In genomic region chr3:30530084-30530483, GRCh38 we compare ENCODE assay signal across 25 cellular contexts.
DNase-seq lines count a peak whose midpoint lies in the region; ATAC-seq, FAIRE-seq and TF ChIP-seq lines count a peak whose summit lies in the region.
"Had no signal": no experiment of that assay in that cellular context is flagged by ENCODE, and none has a peak within 500 bp of the region (broad histone marks: within the 10 kb centered on the region; RNA-seq: fewer than 3 reads in every experiment).

No MANE protein-coding gene starts in this region.

- H2AK9ac ChIP-seq in IMR-90 (replicated peaks; ENCODE audit: low read depth, low read length, poor library complexity), result no peak overlapping the region

- dilution Hi-C loops in mammary epithelial cell (cut with HindIII; ENCODE audit: low sequenced_read_pairs), result no loop called here
- dilution Hi-C loops in IMR-90 (cut with HindIII; ENCODE audit: low sequenced_read_pairs, unreplicated experiment), result no loop called here

- no peaks in the 10 kb centered on the region for H4K20me1 ChIP-seq in mammary epithelial cell (ENCODE audit: insufficient read depth, low read length)
- no peaks in the 10 kb centered on the region for H4K20me1 ChIP-seq in IMR-90 (ENCODE audit: insufficient read depth, low read length)
- H4K20me1 ChIP-seq: BLaER1 had no signal

- intact Hi-C loops in mammary epithelial cell (cut with micrococcal nuclease), result no loop called here
- intact Hi-C loops in breast epithelium (cut with DNase I; ENCODE audit: low total_unique reads), result no loop called here
- intact Hi-C loops in IMR-90 (cut with micrococcal nuclease), result no loop called here

- H2AK5ac ChIP-seq in IMR-90 (ENCODE audit: low read depth, low read length), result no peak overlapping the region

- no peak overlapping the region for H3K14ac ChIP-seq in IMR-90 (replicated peaks; ENCODE audit: low read depth, low read length)

- H4K91ac ChIP-seq in IMR-90 (ENCODE audit: insufficient read depth, low read depth, low read length), result no peak overlapping the region

- peak overlapping the region; percentile 9 for H2AFZ ChIP-seq in mammary epithelial cell (ENCODE audit: low read depth, low read length)
- H2AFZ ChIP-seq in IMR-90 (replicated peaks; ENCODE audit: low read length, poor library complexity), result no peak overlapping the region

- TF ChIP-seq EP300 in A549 (IDR thresholded peaks at IDR 0.05), result no peak

- H3K36me3 ChIP-seq in mammary epithelial cell (ENCODE audit: insufficient read depth, low read length), result no peaks in the 10 kb centered on the region
- H3K36me3 ChIP-seq in breast epithelium, result no peaks in the 10 kb centered on the region
- no peaks in the 10 kb centered on the region for H3K36me3 ChIP-seq in IMR-90 (ENCODE audit: control insufficient read depth, insufficient read depth, low read length)
- H3K36me3 ChIP-seq: BE2C, BLaER1 had no signal

- H3K56ac ChIP-seq in IMR-90 (ENCODE audit: extremely low read depth, insufficient read depth, low read length), result no peak overlapping the region

- WGBS in mammary epithelial cell (ENCODE audit: low coverage, missing lambda C conversion rate), result 95% methylated on average over 1 of the region's 1 CpG
- 100% methylated on average over 1 of the region's 1 CpG for WGBS in A549 (ENCODE audit: missing lambda C conversion rate)
- no CpG with 5 or more reads among the region's 1 CpG for WGBS in IMR-90 (ENCODE audit: extremely low coverage in 2 of 2, insufficient read length in 1 of 2), 2 experiments

- H3K9ac ChIP-seq in mammary epithelial cell (ENCODE audit: insufficient read depth, low read length) (no peak overlapping the region), IMR-90 (ENCODE audit: low read depth, low read length) (no peak overlapping the region)
- H3K9ac ChIP-seq: BLaER1 had no signal

- H3K27me3 ChIP-seq in mammary epithelial cell (ENCODE audit: insufficient read depth, low read length) (no peaks in the 10 kb centered on the region), breast epithelium (no peaks in the 10 kb centered on the region), IMR-90 (ENCODE audit: control insufficient read depth, insufficient read depth, low read length) (no peaks in the 10 kb centered on the region)
- H3K27me3 ChIP-seq: BE2C, BLaER1 had no signal

- no peak for TF ChIP-seq CTCF in mammary epithelial cell (conservative IDR thresholded peaks at IDR 0.05 in 1 of 2, IDR thresholded peaks at IDR 0.05 in 1 of 2; ENCODE audit: extremely low read depth in 1 of 2, insufficient read depth in 1 of 2, low read depth in 1 of 2, low read length in 2 of 2)
- TF ChIP-seq CTCF in breast epithelium (IDR thresholded peaks at IDR 0.05), result no peak
- no peak for TF ChIP-seq CTCF in A549 (IDR thresholded peaks at IDR 0.05)
- no peak for TF ChIP-seq CTCF in IMR-90 (conservative IDR thresholded peaks at IDR 0.05; ENCODE audit: low read depth, low read length)

- no peak overlapping the region for H2BK15ac ChIP-seq in IMR-90 (ENCODE audit: low read depth, low read length)

- in situ Hi-C loops in mammary epithelial cell (cut with MboI; ENCODE audit: low sequenced_read_pairs in 2 of 2) (no loop called here), IMR-90 (cut with MboI; ENCODE audit: low sequenced_read_pairs) (no loop called here)

- BruUV-seq in mammary epithelial cell (replicated peaks; lab: Mats Ljungman, UMichigan), result no TSS peak
- no TSS peak for BruUV-seq in IMR-90 (replicated peaks; lab: Mats Ljungman, UMichigan)

- H3K9me1 ChIP-seq in IMR-90 (ENCODE audit: insufficient read depth, low read length), result no peaks in the 10 kb centered on the region

- no peak overlapping the region for H3K4ac ChIP-seq in IMR-90 (ENCODE audit: low read depth, low read length)

- no peaks in the 10 kb centered on the region for H3K9me3 ChIP-seq in mammary epithelial cell (replicated peaks; ENCODE audit: insufficient read depth, low read length)
- no peaks in the 10 kb centered on the region for H3K9me3 ChIP-seq in breast epithelium
- no peaks in the 10 kb centered on the region for H3K9me3 ChIP-seq in A549
- H3K9me3 ChIP-seq in IMR-90 (ENCODE audit: control insufficient read depth, insufficient read depth, low read length), result no peaks in the 10 kb centered on the region
- H3K9me3 ChIP-seq: BE2C had no signal

- no peaks in the 10 kb centered on the region for H3K79me1 ChIP-seq in IMR-90 (ENCODE audit: low read depth in 1 of 2, low read length in 2 of 2)

- H2BK120ac ChIP-seq in IMR-90 (ENCODE audit: low read depth, low read length), result no peak overlapping the region

- CTCF ChIA-PET in mammary epithelial cell (lab: Charles Lee; ENCODE audit: low non-redundant PET) (no interaction called here), A549 (lab: Yijun Ruan, JAX) (no interaction called here), IMR-90 (lab: Yijun Ruan, JAX) (no interaction called here)

- POLR2A ChIA-PET in A549 (lab: Yijun Ruan, JAX), result no interaction called here
- POLR2A ChIA-PET in IMR-90 (lab: Charles Lee; ENCODE audit: unreplicated experiment), result no interaction called here

- TF ChIP-seq POLR2A in breast epithelium (IDR thresholded peaks at IDR 0.05) (no peak), A549 (IDR thresholded peaks at IDR 0.05; ENCODE audit: low read length) (no peak), IMR-90 (IDR thresholded peaks at IDR 0.05; ENCODE audit: low read depth, low read length) (no peak)

- no peak overlapping the region for H3K27ac ChIP-seq in mammary epithelial cell (ENCODE audit: insufficient read depth, low read depth, low read length)
- no peak overlapping the region for H3K27ac ChIP-seq in breast epithelium
- no peak overlapping the region for H3K27ac ChIP-seq in A549
- H3K27ac ChIP-seq in IMR-90 (ENCODE audit: insufficient read depth, low read length), result no peak overlapping the region
- H3K27ac ChIP-seq: 22Rv1, BLaER1 had no signal

- DNase-seq in mammary epithelial cell (no peak), breast epithelium (ENCODE audit: low spot score in 2 of 2) (no peak), A549 (ENCODE audit: low read depth in 1 of 2, low spot score in 1 of 2) (no peak), IMR-90 (no peak), T1000 (lab: John Stamatoyannopoulos, UW) (no peak), NCI-H446 (lab: John Stamatoyannopoulos, UW) (no peak)
- DNase-seq: ACHN; BE2C; C1 segment of cervical spinal cord; CD4-positive, alpha-beta memory T cell; CD4-positive, CD25-positive, alpha-beta regulatory T cell; CD8-positive, alpha-beta memory T cell; COR-L47; DMS 273 treated with DMSO at 0.1 percent for 48 hours; DMS153; DMS53; DMS79; DND-41; EL; GDM1 had no signal

- no peak for ATAC-seq in A549
- no peak for ATAC-seq in IMR-90 (ENCODE audit: low read depth)
- ATAC-seq: GM12878 had no signal

- no peaks in the 10 kb centered on the region for H3K79me2 ChIP-seq in mammary epithelial cell (ENCODE audit: insufficient read depth, low read length)

- H3K23ac ChIP-seq in IMR-90 (ENCODE audit: low read depth, low read length), result no peak overlapping the region

- H2BK5ac ChIP-seq in IMR-90 (ENCODE audit: low read depth, low read length, poor library complexity, severe bottlenecking), result no peak overlapping the region

- H3K4me3 ChIP-seq in mammary epithelial cell (replicated peaks in 1 of 3; ENCODE audit: insufficient read depth in 1 of 3, low read depth in 2 of 3, low read length in 3 of 3), result no peak overlapping the region
- H3K4me3 ChIP-seq in breast epithelium, result no peak overlapping the region
- no peak overlapping the region for H3K4me3 ChIP-seq in A549
- no peak overlapping the region for H3K4me3 ChIP-seq in IMR-90 (ENCODE audit: insufficient read depth, low read depth, low read length)
- H3K4me3 ChIP-seq: BLaER1, GM12878 had no signal

- no peak overlapping the region for H3K4me2 ChIP-seq in mammary epithelial cell (ENCODE audit: insufficient read depth, low read depth, low read length)
- H3K4me2 ChIP-seq in A549, result no peak overlapping the region
- H3K4me2 ChIP-seq in IMR-90 (ENCODE audit: low read depth, low read length), result no peak overlapping the region
- H3K4me2 ChIP-seq: BLaER1 had no signal

- H2BK20ac ChIP-seq in IMR-90 (ENCODE audit: low read depth, low read length), result no peak overlapping the region

- no peak for TF ChIP-seq RAD21 in A549 (conservative IDR thresholded peaks at IDR 0.05 in 1 of 2, IDR thresholded peaks at IDR 0.05 in 1 of 2)
- no peak for TF ChIP-seq RAD21 in IMR-90 (IDR thresholded peaks at IDR 0.05; ENCODE audit: low read length)

- H4K8ac ChIP-seq in IMR-90 (ENCODE audit: low read depth in 2 of 2, low read length in 2 of 2), result no peak overlapping the region

- H3K4me1 ChIP-seq in mammary epithelial cell (ENCODE audit: insufficient read depth, low read length), result peaks cover 18% of the 10 kb centered on the region
- no peaks in the 10 kb centered on the region for H3K4me1 ChIP-seq in breast epithelium
- no peaks in the 10 kb centered on the region for H3K4me1 ChIP-seq in A549
- no peaks in the 10 kb centered on the region for H3K4me1 ChIP-seq in IMR-90 (ENCODE audit: control insufficient read depth, insufficient read depth, low read length)
- H3K4me1 ChIP-seq: BE2C had no signal

- H3K18ac ChIP-seq in IMR-90 (ENCODE audit: low read depth, low read length), result no peak overlapping the region

- no peak for FAIRE-seq in A549 (lab: Jason Lieb, UNC)
- FAIRE-seq: GM12878, GM12892, GM18507 had no signal

- H4K5ac ChIP-seq in IMR-90 (ENCODE audit: low read depth, low read length), result no peak overlapping the region

TF ChIP-seq in A549, 52 proteins besides CTCF, POLR2A, EP300 and RAD21:
- TF ChIP-seq MAFK (IDR thresholded peaks at IDR 0.05; ENCODE audit: partially characterized antibody), result peak; percentile 58
- no peak for TF ChIP-seq RCOR1 (IDR thresholded peaks at IDR 0.05; ENCODE audit: low read depth, low read length)
- TF ChIP-seq FOSB (CRISPR knock-in tag; IDR thresholded peaks at IDR 0.05), result no peak

TF ChIP-seq in IMR-90, 13 proteins besides CTCF, POLR2A, EP300 and RAD21:
- TF ChIP-seq RFX5 (IDR thresholded peaks at IDR 0.05; ENCODE audit: low read depth, low read length) (no peak), MAFK (IDR thresholded peaks at IDR 0.05; ENCODE audit: low read depth, low read length) (peak; percentile 30; the same call in 1 of the 2 replicates)
